ENCODE assay signal across 16 cellular contexts in genomic region chr3:183815951-183816475, GRCh38. TPM values are rescaled to one million over a fixed set of nuclear protein-coding genes. Genes with fewer than 3 reads are reported as not detected.
A peak's percentile ranks its signal among the peaks of the same experiment; 100 is the strongest.
DNase-seq lines count a peak whose midpoint lies in the region; ATAC-seq, FAIRE-seq and TF ChIP-seq lines count a peak whose summit lies in the region.
"Had no signal": no experiment of that assay in that cellular context is flagged by ENCODE, and none has a peak within 500 bp of the region (broad histone marks: within the 10 kb centered on the region; RNA-seq: fewer than 3 reads in every experiment).

No MANE protein-coding gene starts in this region.

- H3K4me1 ChIP-seq in CD8-positive, alpha-beta memory T cell (ENCODE audit: insufficient read depth, low read length) = peaks cover 13% of the 10 kb centered on the region
- H3K4me1 ChIP-seq: colonic mucosa, heart right ventricle had no signal

- no peak for FAIRE-seq in GM19239 (lab: Jason Lieb, UNC)

- ATAC-seq in GM19438 (IDR thresholded peaks at IDR 0.05; ENCODE audit: low read depth, unreplicated experiment) (peak; percentile 31), sciatic nerve (no peak)
- no peak for ATAC-seq in stimulated activated naive B cell treated with anti-CD40 and anti-IgM and Interleukin-4, amounts not matched to agents 10 μg/mL and 1 μg/mL and 100 μg/mL, for 72 hours (replicated peaks)
- ATAC-seq: esophagus mucosa had no signal

- no peaks in the 10 kb centered on the region for H3K9me3 ChIP-seq in CD8-positive, alpha-beta memory T cell (ENCODE audit: low read length)
- H3K9me3 ChIP-seq in SU-DHL-6 (ENCODE audit: insufficient read depth, low read length) = no peaks in the 10 kb centered on the region
- H3K9me3 ChIP-seq: colonic mucosa, heart right ventricle had no signal

- H3K4me3 Mint-ChIP-seq in CD8-positive, alpha-beta memory T cell = peak overlapping the region in 6 of 7 donors; percentile 68 to 81 (median 76)
- no peak overlapping the region for H3K4me3 Mint-ChIP-seq in stimulated activated naive B cell treated with anti-CD40 and anti-IgM and Interleukin-4, amounts not matched to agents 10 μg/mL and 1 μg/mL and 100 μg/mL, for 72 hours

- DNase-seq in CD8-positive, alpha-beta memory T cell = no peak
- peak; percentile 26 for DNase-seq in germinal center (ENCODE audit: low spot score)
- no peak for DNase-seq in GM19239 (ENCODE audit: insufficient read length, low spot score)
- no peak for DNase-seq in stimulated activated naive B cell treated with anti-CD40 and anti-IgM and Interleukin-4, amounts not matched to agents 10 μg/mL and 1 μg/mL and 100 μg/mL, for 72 hours
- DNase-seq in sciatic nerve (ENCODE audit: low spot score) = no peak
- no peak for DNase-seq in NCI-H82 (lab: John Stamatoyannopoulos, UW)
- DNase-seq: colonic mucosa, heart right ventricle, kidney glomerular epithelial cell, NCI-H146, NCI-H748 treated with DMSO at 0.1 percent for 48 hours, Right ventricle myocardium superior had no signal

- peaks cover 19 to 28% (median 24%) of the 10 kb centered on the region in 3 donors for H3K4me1 Mint-ChIP-seq in CD8-positive, alpha-beta memory T cell
- no peaks in the 10 kb centered on the region for H3K4me1 Mint-ChIP-seq in stimulated activated naive B cell treated with anti-CD40 and anti-IgM and Interleukin-4, amounts not matched to agents 10 μg/mL and 1 μg/mL and 100 μg/mL, for 72 hours

- peak overlapping the region; percentile 25 for H3K4me2 ChIP-seq in SU-DHL-6 (ENCODE audit: low read depth, low read length, poor library complexity, severe bottlenecking)
- H3K4me2 ChIP-seq: KMS-11 had no signal

- no peak overlapping the region for H2AFZ ChIP-seq in SU-DHL-6 (ENCODE audit: low read depth, low read length, severe bottlenecking)

- no peaks in the 10 kb centered on the region for H3K9me2 ChIP-seq in SU-DHL-6 (replicated peaks; ENCODE audit: insufficient read depth, low read length)

- CTCF ChIA-PET in CD8-positive, alpha-beta memory T cell (lab: Charles Lee) = interaction anchor here (1.1 to 2.2 kb wide), 6 partner anchors 8 to 80 kb away, joined by 3 to 13 read pairs (median 4); partner anchors contain the start of gene PARL

- no peaks in the 10 kb centered on the region for H3K27me3 ChIP-seq in CD8-positive, alpha-beta memory T cell (ENCODE audit: insufficient read depth, low read length, poor library complexity, severe bottlenecking)
- H3K27me3 ChIP-seq in SU-DHL-6 (ENCODE audit: low read length) = no peaks in the 10 kb centered on the region
- H3K27me3 ChIP-seq: colonic mucosa, heart right ventricle had no signal

- no peaks in the 10 kb centered on the region for H3K79me2 ChIP-seq in SU-DHL-6 (ENCODE audit: insufficient read depth, low read length)

- TF ChIP-seq CTCF in SU-DHL-6 (IDR thresholded peaks at IDR 0.05; ENCODE audit: insufficient read depth, low read length, poor library complexity, severe bottlenecking) = no peak

- H3K27me3 Mint-ChIP-seq in CD8-positive, alpha-beta memory T cell = no peaks in the 10 kb centered on the region
- H3K27me3 Mint-ChIP-seq in stimulated activated naive B cell treated with anti-CD40 and anti-IgM and Interleukin-4, amounts not matched to agents 10 μg/mL and 1 μg/mL and 100 μg/mL, for 72 hours = no peaks in the 10 kb centered on the region

- H3K36me3 ChIP-seq in CD8-positive, alpha-beta memory T cell (ENCODE audit: insufficient read depth, low read length) = no peaks in the 10 kb centered on the region
- H3K36me3 ChIP-seq in SU-DHL-6 (ENCODE audit: low read length) = no peaks in the 10 kb centered on the region

- H3K9me3 Mint-ChIP-seq in CD8-positive, alpha-beta memory T cell = no peaks in the 10 kb centered on the region
- no peaks in the 10 kb centered on the region for H3K9me3 Mint-ChIP-seq in stimulated activated naive B cell treated with anti-CD40 and anti-IgM and Interleukin-4, amounts not matched to agents 10 μg/mL and 1 μg/mL and 100 μg/mL, for 72 hours

- POLR2A ChIA-PET in CD8-positive, alpha-beta memory T cell (lab: Charles Lee) = interaction anchor here (0.5 to 1.6 kb wide), 3 partner anchors 9 to 27 kb away, joined by 3 to 10 read pairs (median 10); partner anchors contain the start of gene MAP6D1

- peaks cover 0 to 28% (median 9%) of the 10 kb centered on the region in 3 donors for H3K36me3 Mint-ChIP-seq in CD8-positive, alpha-beta memory T cell
- peaks cover 42 to 55% of the 10 kb centered on the region in 2 donors for H3K36me3 Mint-ChIP-seq in stimulated activated naive B cell treated with anti-CD40 and anti-IgM and Interleukin-4, amounts not matched to agents 10 μg/mL and 1 μg/mL and 100 μg/mL, for 72 hours

- peak overlapping the region; percentile 51 for H3K27ac ChIP-seq in CD8-positive, alpha-beta memory T cell (ENCODE audit: low read depth, low read length)
- H3K27ac ChIP-seq in SU-DHL-6 (ENCODE audit: low read depth, low read length) = peak overlapping the region; percentile 53
- H3K27ac ChIP-seq: colonic mucosa, heart right ventricle, KMS-11 had no signal

- H3K27ac Mint-ChIP-seq in CD8-positive, alpha-beta memory T cell = peak overlapping the region; percentile 77 to 96 (median 90)
- no peak overlapping the region for H3K27ac Mint-ChIP-seq in stimulated activated naive B cell treated with anti-CD40 and anti-IgM and Interleukin-4, amounts not matched to agents 10 μg/mL and 1 μg/mL and 100 μg/mL, for 72 hours

- intact Hi-C loops in sciatic nerve (cut with DNase I) = no loop called here

- H3K9ac ChIP-seq in SU-DHL-6 (ENCODE audit: low read length) = no peak overlapping the region
- H3K9ac ChIP-seq: KMS-11 had no signal

- H4K20me1 ChIP-seq in SU-DHL-6 (ENCODE audit: low read depth, low read length) = no peaks in the 10 kb centered on the region

- peak overlapping the region; percentile 15 for H3K4me3 ChIP-seq in CD8-positive, alpha-beta memory T cell (ENCODE audit: low read length)
- H3K4me3 ChIP-seq in SU-DHL-6 (ENCODE audit: insufficient read depth, low read length, poor library complexity, severe bottlenecking) = no peak overlapping the region
- H3K4me3 ChIP-seq: colonic mucosa, heart right ventricle had no signal

- peaks cover 7% of the 10 kb centered on the region; the same call in 1 of the 2 replicates for H3F3A ChIP-seq in SU-DHL-6 (ENCODE audit: insufficient read depth)

RNA-seq across cellular contexts. Expression of gene MAP6D1, which starts 9.4 kb away (rescaled TPM):
- 1 to 10 TPM; 3.7 to 3.8 TPM for total RNA-seq in CD8-positive, alpha-beta memory T cell
- 3.6 TPM for polyA plus RNA-seq in CD8-positive, alpha-beta memory T cell
- 1.1 TPM for total RNA-seq in sciatic nerve

Comparison
In these comparisons a context has a peak if more than half of its experiments do, and no peak if none do; other contexts are left out.
1. H3K4me3 Mint-ChIP-seq: peak in CD8-positive, alpha-beta memory T cell (6 of 7); none in stimulated activated naive B cell treated with anti-CD40 and anti-IgM and Interleukin-4, amounts not matched to agents 10 μg/mL and 1 μg/mL and 100 μg/mL, for 72 hours (0 of 2).